ENCODE assay signal across 8 cellular contexts in genomic region chr15:90388462-90389182, GRCh38. TPM values are rescaled to one million over a fixed set of nuclear protein-coding genes. Genes with fewer than 3 reads are reported as not detected.
DNase-seq lines count a peak whose midpoint lies in the region; ATAC-seq and TF ChIP-seq lines count a peak whose summit lies in the region.

No MANE protein-coding gene starts in this region.

- H3K4me3 ChIP-seq in endodermal cell (ENCODE audit: low read length) (peak overlapping the region; percentile 99), mononuclear cell (ENCODE audit: low read length) (peak overlapping the region; percentile 68)

- peaks cover 37% of the 10 kb centered on the region for H3K36me3 Mint-ChIP-seq in activated CD8-positive, alpha-beta T cell treated with anti-CD3 and anti-CD28 coated beads for 36 hours (ENCODE audit: low read depth)
- peaks cover 9% of the 10 kb centered on the region for H3K36me3 Mint-ChIP-seq in endodermal cell (ENCODE audit: low read depth)

- H3K4me1 ChIP-seq in endodermal cell (ENCODE audit: control insufficient read depth, insufficient read depth, low read length) (peaks cover 18% of the 10 kb centered on the region), mononuclear cell (ENCODE audit: insufficient read depth, low read length) (peaks cover 51% of the 10 kb centered on the region)

- ATAC-seq in GM18520 (IDR thresholded peaks at IDR 0.05; ENCODE audit: unreplicated experiment) (peak; percentile 20), HG02852 (IDR thresholded peaks at IDR 0.05; ENCODE audit: unreplicated experiment) (peak; percentile 55)
- ATAC-seq in activated CD8-positive, alpha-beta T cell treated with anti-CD3 and anti-CD28 coated beads for 36 hours: peak; percentile 32

- H3K36me3 ChIP-seq in endodermal cell (ENCODE audit: control insufficient read depth, insufficient read depth, low read length): peaks cover 23% of the 10 kb centered on the region

- CTCF ChIA-PET in activated CD8-positive, alpha-beta T cell treated with anti-CD3 and anti-CD28 coated beads for 36 hours (lab: Charles Lee): interaction anchor here (0.7 to 2.1 kb wide), 8 partner anchors 10 to 96 kb away, joined by 3 to 10 read pairs (median 4); no protein-coding TSS in a partner anchor

- DNase-seq in NCI-H2171 treated with DMSO at 0.1 percent for 48 hours (lab: John Stamatoyannopoulos, UW) (peak; percentile 50), endodermal cell (peak; percentile 79), midbrain (lab: John Stamatoyannopoulos, UW) (no peak)
- DNase-seq in activated CD8-positive, alpha-beta T cell treated with anti-CD3 and anti-CD28 coated beads for 36 hours: peak; percentile 67
- peak; percentile 17 to 41 for DNase-seq in stimulated activated CD8-positive, alpha-beta memory T cell treated with anti-CD3 and anti-CD28 coated beads, Interleukin-7, amount 100 ng/mL, for 4 hours (ENCODE audit: low read depth in 2 of 2)

- H3K9me3 Mint-ChIP-seq in activated CD8-positive, alpha-beta T cell treated with anti-CD3 and anti-CD28 coated beads for 36 hours: no peaks in the 10 kb centered on the region
- no peaks in the 10 kb centered on the region for H3K9me3 Mint-ChIP-seq in endodermal cell

- H3K9me3 ChIP-seq in endodermal cell (ENCODE audit: control insufficient read depth, low read length) (no peaks in the 10 kb centered on the region), mononuclear cell (ENCODE audit: low read depth, low read length) (no peaks in the 10 kb centered on the region)

- H3K27ac Mint-ChIP-seq in activated CD8-positive, alpha-beta T cell treated with anti-CD3 and anti-CD28 coated beads for 36 hours: peak overlapping the region; percentile 94
- H3K27ac Mint-ChIP-seq in endodermal cell: peak overlapping the region; percentile 94

- WGBS in endodermal cell (ENCODE audit: insufficient coverage in 1 of 2, insufficient read length in 1 of 2), 2 experiments: 2 to 6% methylated on average over 14 to 50 of the region's 50 CpGs

- no peak for TF ChIP-seq CTCF in activated CD8-positive, alpha-beta T cell treated with anti-CD3 and anti-CD28 coated beads for 36 hours (IDR thresholded peaks at IDR 0.05)
- TF ChIP-seq CTCF in endodermal cell (conservative IDR thresholded peaks at IDR 0.05): peak; percentile 32

- H3K27ac ChIP-seq in endodermal cell (ENCODE audit: low read depth, low read length): no peak overlapping the region

- intact Hi-C loops in activated CD8-positive, alpha-beta T cell treated with anti-CD3 and anti-CD28 coated beads for 36 hours (cut with micrococcal nuclease): loop anchor here (2.0 kb wide), 1 partner anchor 14 kb away; no protein-coding TSS in a partner anchor

- peak overlapping the region; percentile 84 for H3K9ac ChIP-seq in endodermal cell (ENCODE audit: extremely low read depth, low read length, poor library complexity, severe bottlenecking)

- peaks cover 44% of the 10 kb centered on the region for H3K4me1 Mint-ChIP-seq in activated CD8-positive, alpha-beta T cell treated with anti-CD3 and anti-CD28 coated beads for 36 hours (ENCODE audit: low read depth)
- H3K4me1 Mint-ChIP-seq in endodermal cell: peaks cover 42% of the 10 kb centered on the region

- H3K27me3 ChIP-seq in endodermal cell (ENCODE audit: control insufficient read depth, insufficient read depth, low read length, poor library complexity, severe bottlenecking): no peaks in the 10 kb centered on the region
- H3K27me3 ChIP-seq in mononuclear cell (ENCODE audit: insufficient read depth, low read length): no peaks in the 10 kb centered on the region

- POLR2A ChIA-PET in activated CD8-positive, alpha-beta T cell treated with anti-CD3 and anti-CD28 coated beads for 36 hours (lab: Charles Lee): interaction anchor here (0.6 to 3.5 kb wide), 16 partner anchors 10 to 142 kb away, joined by 3 to 19 read pairs (median 4); partner anchors contain the start of gene ZNF774

- peak overlapping the region; percentile 88 for H3K4me3 Mint-ChIP-seq in activated CD8-positive, alpha-beta T cell treated with anti-CD3 and anti-CD28 coated beads for 36 hours
- H3K4me3 Mint-ChIP-seq in endodermal cell: peak overlapping the region; percentile 79

- H3K27me3 Mint-ChIP-seq in activated CD8-positive, alpha-beta T cell treated with anti-CD3 and anti-CD28 coated beads for 36 hours: no peaks in the 10 kb centered on the region
- no peaks in the 10 kb centered on the region for H3K27me3 Mint-ChIP-seq in endodermal cell (ENCODE audit: insufficient read depth)

RNA-seq across cellular contexts. Expression of gene IQGAP1, which starts 0.6 kb away (rescaled TPM):
- total RNA-seq in activated CD8-positive, alpha-beta T cell treated with anti-CD3 and anti-CD28 coated beads for 36 hours: 100 to 1,000 TPM; 148 to 155 TPM
- total RNA-seq in endodermal cell: 100 to 1,000 TPM in 1 of 2 donors, 10 to 100 TPM in 1; 94.4 to 124 TPM
- polyA plus RNA-seq in endodermal cell (2013, experiment 1 of 2): 48.6 TPM
- polyA plus RNA-seq in endodermal cell (2013, experiment 2 of 2): 59.3 TPM
- total RNA-seq in mononuclear cell: 116 TPM

RNA-seq across cellular contexts. Expression of gene ZNF774, which starts 36.5 kb away (rescaled TPM):
- 1 to 10 TPM; 1.2 to 1.4 TPM for total RNA-seq in activated CD8-positive, alpha-beta T cell treated with anti-CD3 and anti-CD28 coated beads for 36 hours
- 1 to 10 TPM; 2.5 to 3.6 TPM for total RNA-seq in endodermal cell
- 2.0 TPM for polyA plus RNA-seq in endodermal cell (2013, experiment 1 of 2)
- polyA plus RNA-seq in endodermal cell (2013, experiment 2 of 2): 2.5 TPM
- under 0.01 TPM for total RNA-seq in mononuclear cell
